16 cellular contexts compared by ENCODE assay signal in genomic region chr9:25003686-25004085, GRCh38.
DNase-seq lines count a peak whose midpoint lies in the region; ATAC-seq and TF ChIP-seq lines count a peak whose summit lies in the region.
"Had no signal": no experiment of that assay in that cellular context is flagged by ENCODE, and none has a peak within 500 bp of the region (broad histone marks: within the 10 kb centered on the region; RNA-seq: fewer than 3 reads in every experiment).

No MANE protein-coding gene starts in this region.

- no peaks in the 10 kb centered on the region for H3K36me3 Mint-ChIP-seq in activated CD8-positive, alpha-beta T cell treated with anti-CD3 and anti-CD28 coated beads for 36 hours (ENCODE audit: low read depth)
- no peaks in the 10 kb centered on the region for H3K36me3 Mint-ChIP-seq in activated CD8-positive, alpha-beta T cell treated with anti-CD3 and anti-CD28 coated beads, Interleukin-2, amount 10 ng/mL, durations not matched to agents 7 days and 5 days (ENCODE audit: low read depth)
- no peaks in the 10 kb centered on the region for H3K36me3 Mint-ChIP-seq in endodermal cell (ENCODE audit: low read depth)
- no peaks in the 10 kb centered on the region for H3K36me3 Mint-ChIP-seq in stimulated activated memory B cell treated with anti-CD40 and anti-IgM and Interleukin-4, amounts not matched to agents 10 μg/mL and 1 μg/mL and 100 μg/mL, for 72 hours
- H3K36me3 Mint-ChIP-seq in chondrocyte (ENCODE audit: low read depth): no peaks in the 10 kb centered on the region

- H3K27ac ChIP-seq in endodermal cell (ENCODE audit: low read depth, low read length): no peak overlapping the region
- H3K27ac ChIP-seq: upper lobe of left lung had no signal

- no peak overlapping the region for H3K27ac Mint-ChIP-seq in activated CD8-positive, alpha-beta T cell treated with anti-CD3 and anti-CD28 coated beads for 36 hours
- H3K27ac Mint-ChIP-seq in activated CD8-positive, alpha-beta T cell treated with anti-CD3 and anti-CD28 coated beads, Interleukin-2, amount 10 ng/mL, durations not matched to agents 7 days and 5 days: no peak overlapping the region
- H3K27ac Mint-ChIP-seq in endodermal cell: no peak overlapping the region
- no peak overlapping the region for H3K27ac Mint-ChIP-seq in stimulated activated memory B cell treated with anti-CD40 and anti-IgM and Interleukin-4, amounts not matched to agents 10 μg/mL and 1 μg/mL and 100 μg/mL, for 72 hours
- no peak overlapping the region for H3K27ac Mint-ChIP-seq in chondrocyte (ENCODE audit: unreplicated experiment)

- no peak overlapping the region for H3K4me3 ChIP-seq in endodermal cell (ENCODE audit: low read length)
- H3K4me3 ChIP-seq: K562, upper lobe of left lung had no signal

- DNase-seq in activated CD8-positive, alpha-beta T cell treated with anti-CD3 and anti-CD28 coated beads for 36 hours: peak; percentile 1
- DNase-seq in activated CD8-positive, alpha-beta T cell treated with anti-CD3 and anti-CD28 coated beads, Interleukin-2, amount 10 ng/mL, durations not matched to agents 7 days and 5 days: no peak
- DNase-seq in NAMALWA (ENCODE audit: low spot score) (peak; percentile 2), endodermal cell (peak; percentile 89), posterior vena cava (ENCODE audit: low spot score) (peak; percentile 76), chondrocyte (ENCODE audit: low spot score) (no peak)
- DNase-seq: activated effector memory CD4-positive, alpha-beta T cell treated with Interleukin-2 at 50 U/mL for 16 hours; midbrain; NCI-H2029; NCI-H524; nucleus accumbens had no signal

- no peaks in the 10 kb centered on the region for H3K4me1 Mint-ChIP-seq in activated CD8-positive, alpha-beta T cell treated with anti-CD3 and anti-CD28 coated beads for 36 hours (ENCODE audit: low read depth)
- no peaks in the 10 kb centered on the region for H3K4me1 Mint-ChIP-seq in activated CD8-positive, alpha-beta T cell treated with anti-CD3 and anti-CD28 coated beads, Interleukin-2, amount 10 ng/mL, durations not matched to agents 7 days and 5 days (ENCODE audit: low read depth)
- peaks cover 6% of the 10 kb centered on the region for H3K4me1 Mint-ChIP-seq in endodermal cell
- no peaks in the 10 kb centered on the region for H3K4me1 Mint-ChIP-seq in stimulated activated memory B cell treated with anti-CD40 and anti-IgM and Interleukin-4, amounts not matched to agents 10 μg/mL and 1 μg/mL and 100 μg/mL, for 72 hours
- H3K4me1 Mint-ChIP-seq in chondrocyte (ENCODE audit: low read depth): no peaks in the 10 kb centered on the region

- H3K9ac ChIP-seq in endodermal cell (ENCODE audit: extremely low read depth, low read length, poor library complexity, severe bottlenecking): no peak overlapping the region

- no peak for TF ChIP-seq CTCF in activated CD8-positive, alpha-beta T cell treated with anti-CD3 and anti-CD28 coated beads for 36 hours (IDR thresholded peaks at IDR 0.05)
- TF ChIP-seq CTCF in endodermal cell (conservative IDR thresholded peaks at IDR 0.05) (peak; percentile 92), chondrocyte (IDR thresholded peaks at IDR 0.05) (no peak)

- POLR2A ChIA-PET in activated CD8-positive, alpha-beta T cell treated with anti-CD3 and anti-CD28 coated beads for 36 hours (lab: Charles Lee): no interaction called here
- POLR2A ChIA-PET in activated CD8-positive, alpha-beta T cell treated with anti-CD3 and anti-CD28 coated beads, Interleukin-2, amount 10 ng/mL, durations not matched to agents 7 days and 5 days (lab: Charles Lee): no interaction called here

- H3K27me3 Mint-ChIP-seq in activated CD8-positive, alpha-beta T cell treated with anti-CD3 and anti-CD28 coated beads for 36 hours: no peaks in the 10 kb centered on the region
- no peaks in the 10 kb centered on the region for H3K27me3 Mint-ChIP-seq in activated CD8-positive, alpha-beta T cell treated with anti-CD3 and anti-CD28 coated beads, Interleukin-2, amount 10 ng/mL, durations not matched to agents 7 days and 5 days (ENCODE audit: low read depth)
- H3K27me3 Mint-ChIP-seq in endodermal cell (ENCODE audit: insufficient read depth) (no peaks in the 10 kb centered on the region), chondrocyte (ENCODE audit: low read depth) (no peaks in the 10 kb centered on the region)
- no peaks in the 10 kb centered on the region for H3K27me3 Mint-ChIP-seq in stimulated activated memory B cell treated with anti-CD40 and anti-IgM and Interleukin-4, amounts not matched to agents 10 μg/mL and 1 μg/mL and 100 μg/mL, for 72 hours

- ATAC-seq in activated CD8-positive, alpha-beta T cell treated with anti-CD3 and anti-CD28 coated beads for 36 hours: no peak
- ATAC-seq in activated CD8-positive, alpha-beta T cell treated with anti-CD3 and anti-CD28 coated beads, Interleukin-2, amount 10 ng/mL, durations not matched to agents 7 days and 5 days: no peak
- ATAC-seq in GM18867 (IDR thresholded peaks at IDR 0.05; ENCODE audit: unreplicated experiment): no peak
- no peak for ATAC-seq in stimulated activated memory B cell treated with anti-CD40 and anti-IgM and Interleukin-4, amounts not matched to agents 10 μg/mL and 1 μg/mL and 100 μg/mL, for 72 hours
- ATAC-seq: K562, Panc1 had no signal

- H3K9me3 ChIP-seq in endodermal cell (ENCODE audit: control insufficient read depth, low read length): no peaks in the 10 kb centered on the region
- H3K9me3 ChIP-seq: upper lobe of left lung had no signal

- CTCF ChIA-PET in activated CD8-positive, alpha-beta T cell treated with anti-CD3 and anti-CD28 coated beads for 36 hours (lab: Charles Lee): no interaction called here
- CTCF ChIA-PET in activated CD8-positive, alpha-beta T cell treated with anti-CD3 and anti-CD28 coated beads, Interleukin-2, amount 10 ng/mL, durations not matched to agents 7 days and 5 days (lab: Charles Lee): no interaction called here

- peaks cover 23% of the 10 kb centered on the region for H3K9me3 Mint-ChIP-seq in activated CD8-positive, alpha-beta T cell treated with anti-CD3 and anti-CD28 coated beads for 36 hours
- H3K9me3 Mint-ChIP-seq in activated CD8-positive, alpha-beta T cell treated with anti-CD3 and anti-CD28 coated beads, Interleukin-2, amount 10 ng/mL, durations not matched to agents 7 days and 5 days (ENCODE audit: insufficient read depth): peaks cover 44% of the 10 kb centered on the region
- no peaks in the 10 kb centered on the region for H3K9me3 Mint-ChIP-seq in endodermal cell
- peaks cover 3% of the 10 kb centered on the region for H3K9me3 Mint-ChIP-seq in stimulated activated memory B cell treated with anti-CD40 and anti-IgM and Interleukin-4, amounts not matched to agents 10 μg/mL and 1 μg/mL and 100 μg/mL, for 72 hours
- no peaks in the 10 kb centered on the region for H3K9me3 Mint-ChIP-seq in chondrocyte (ENCODE audit: low read depth)

- H3K27me3 ChIP-seq in endodermal cell (ENCODE audit: control insufficient read depth, insufficient read depth, low read length, poor library complexity, severe bottlenecking): no peaks in the 10 kb centered on the region
- H3K27me3 ChIP-seq: upper lobe of left lung had no signal

- no peaks in the 10 kb centered on the region for H3K36me3 ChIP-seq in endodermal cell (ENCODE audit: control insufficient read depth, insufficient read depth, low read length)
- H3K36me3 ChIP-seq: upper lobe of left lung had no signal

- no peak overlapping the region for H3K4me3 Mint-ChIP-seq in activated CD8-positive, alpha-beta T cell treated with anti-CD3 and anti-CD28 coated beads for 36 hours
- no peak overlapping the region for H3K4me3 Mint-ChIP-seq in activated CD8-positive, alpha-beta T cell treated with anti-CD3 and anti-CD28 coated beads, Interleukin-2, amount 10 ng/mL, durations not matched to agents 7 days and 5 days
- H3K4me3 Mint-ChIP-seq in endodermal cell (no peak overlapping the region), chondrocyte (ENCODE audit: unreplicated experiment) (no peak overlapping the region)
- H3K4me3 Mint-ChIP-seq in stimulated activated memory B cell treated with anti-CD40 and anti-IgM and Interleukin-4, amounts not matched to agents 10 μg/mL and 1 μg/mL and 100 μg/mL, for 72 hours: no peak overlapping the region

- no peaks in the 10 kb centered on the region for H3K4me1 ChIP-seq in endodermal cell (ENCODE audit: control insufficient read depth, insufficient read depth, low read length)
- H3K4me1 ChIP-seq: upper lobe of left lung had no signal

- intact Hi-C loops in activated CD8-positive, alpha-beta T cell treated with anti-CD3 and anti-CD28 coated beads for 36 hours (cut with micrococcal nuclease): no loop called here
- intact Hi-C loops in posterior vena cava (cut with DNase I): no loop called here

- 79 to 86% methylated on average over 1 to 10 of the region's 10 CpGs for WGBS in endodermal cell (ENCODE audit: insufficient coverage in 1 of 2, insufficient read length in 1 of 2), 2 experiments

Comparison
In these comparisons a context has a peak if more than half of its experiments do, and no peak if none do; other contexts are left out.
1. DNase-seq: peak in activated CD8-positive, alpha-beta T cell treated with anti-CD3 and anti-CD28 coated beads for 36 hours (single experiment), NAMALWA (single experiment), endodermal cell (single experiment) and posterior vena cava (single experiment); none in activated CD8-positive, alpha-beta T cell treated with anti-CD3 and anti-CD28 coated beads, Interleukin-2, amount 10 ng/mL, durations not matched to agents 7 days and 5 days (single experiment) and chondrocyte (single experiment).